ENCODE assay signal across 10 cellular contexts in genomic region chr7:134900430-134900876, GRCh38.
DNase-seq lines count a peak whose midpoint lies in the region; ATAC-seq and TF ChIP-seq lines count a peak whose summit lies in the region.
"Had no signal": no experiment of that assay in that cellular context is flagged by ENCODE, and none has a peak within 500 bp of the region (broad histone marks: within the 10 kb centered on the region; RNA-seq: fewer than 3 reads in every experiment).

No MANE protein-coding gene starts in this region.

- no peak for TF ChIP-seq CTCF in breast epithelium (IDR thresholded peaks at IDR 0.05)

- no peaks in the 10 kb centered on the region for H3K27me3 ChIP-seq in breast epithelium

- DNase-seq in DMS 273 (lab: John Stamatoyannopoulos, UW; ENCODE audit: unreplicated experiment) (peak; percentile 77), breast epithelium (ENCODE audit: low spot score in 2 of 2) (no peak), activated T-cell treated with anti-CD3 and anti-CD28 coated beads for 4 hours (no peak), COLO829 (ENCODE audit: low spot score) (no peak), GOT3 (lab: John Stamatoyannopoulos, UW) (no peak), NCI-H345 (lab: John Stamatoyannopoulos, UW) (no peak)
- DNase-seq: activated CD8-positive, alpha-beta memory T cell treated with anti-CD3 and anti-CD28 coated beads, Interleukin-2, amount 50 U/mL, for 48 hours had no signal

- peaks cover 0 to 13% of the 10 kb centered on the region in 2 donors for H3K9me3 ChIP-seq in breast epithelium

- H3K4me1 ChIP-seq in breast epithelium, result peaks cover 0 to 7% of the 10 kb centered on the region in 2 donors

- intact Hi-C loops in breast epithelium (cut with DNase I; ENCODE audit: low total_unique reads), result loop anchor here (5.0 kb wide), 1 partner anchor 872 kb away; no protein-coding TSS in a partner anchor

- peak overlapping the region; percentile 23 to 57 for H3K27ac ChIP-seq in breast epithelium
- H3K27ac ChIP-seq: C4-2B had no signal

- ATAC-seq in GM19467 (IDR thresholded peaks at IDR 0.05; ENCODE audit: unreplicated experiment), result peak; percentile 77
- ATAC-seq in HG03066 (IDR thresholded peaks at IDR 0.05; ENCODE audit: low read depth, unreplicated experiment), result peak; percentile 91

- H3K4me3 ChIP-seq in breast epithelium, result no peak overlapping the region

- H3K36me3 ChIP-seq in breast epithelium, result no peaks in the 10 kb centered on the region

- TF ChIP-seq POLR2A in breast epithelium (IDR thresholded peaks at IDR 0.05), result no peak
